4 cellular contexts compared by ENCODE assay signal in genomic region chr13:68636784-68637183, GRCh38.
"Had no signal": no experiment of that assay in that cellular context is flagged by ENCODE, and none has a peak within 500 bp of the region (broad histone marks: within the 10 kb centered on the region; RNA-seq: fewer than 3 reads in every experiment).

No MANE protein-coding gene starts in this region.

- H2AFZ ChIP-seq: GM23338 had no signal

- H3K4me2 ChIP-seq: GM23338 had no signal

- ATAC-seq: GM23338 had no signal

- DNase-seq: H9, HCEC 1CT, IMR-90 had no signal

- H3K4me3 ChIP-seq: GM23338 had no signal
